ENCODE assay signal across 14 cellular contexts in the genomic region with DNA sequence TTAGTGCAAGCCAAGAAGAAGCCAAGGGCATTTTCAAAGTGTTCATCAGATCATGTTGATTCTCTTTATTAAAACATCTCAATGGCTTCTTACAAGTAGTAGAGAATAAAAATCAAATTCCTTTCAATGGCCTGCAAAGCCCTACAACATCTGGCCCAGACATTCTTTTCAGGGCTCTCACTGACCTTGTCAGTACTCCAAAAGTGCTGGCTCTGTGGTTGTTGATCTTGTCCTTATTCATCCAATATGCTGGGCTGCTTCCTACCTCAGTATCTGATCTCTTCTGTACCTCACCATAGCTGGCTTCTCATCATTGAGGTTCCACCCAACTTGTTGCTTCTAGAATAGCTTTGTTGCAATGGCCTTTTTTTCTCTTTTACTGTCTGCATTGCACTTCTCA.
DNase-seq lines count a peak whose midpoint lies in the region; ATAC-seq, FAIRE-seq and TF ChIP-seq lines count a peak whose summit lies in the region.
"Had no signal": no experiment of that assay in that cellular context is flagged by ENCODE, and none has a peak within 500 bp of the region (broad histone marks: within the 10 kb centered on the region; RNA-seq: fewer than 3 reads in every experiment).

No MANE protein-coding gene starts in this region.

- no peak overlapping the region for H3K4me2 ChIP-seq in trophoblast cell (ENCODE audit: low read length)

- no peak overlapping the region for H2AK5ac ChIP-seq in trophoblast cell (ENCODE audit: low read length)

- H3K14ac ChIP-seq in trophoblast cell (ENCODE audit: low read length): no peak overlapping the region

- H3K79me2 ChIP-seq in trophoblast cell (ENCODE audit: control insufficient read depth, insufficient read depth, low read length, poor library complexity): no peaks in the 10 kb centered on the region

- no peak overlapping the region for H3K9ac ChIP-seq in trophoblast cell (ENCODE audit: low read length)

- ATAC-seq in HG02981 (IDR thresholded peaks at IDR 0.05; ENCODE audit: unreplicated experiment): no peak

- no peak overlapping the region for H2AFZ ChIP-seq in trophoblast cell (ENCODE audit: insufficient read depth, low read length, poor library complexity)

- H3K9me3 Mint-ChIP-seq in HFFc6: no peaks in the 10 kb centered on the region

- H3K4me3 ChIP-seq in AG10803 (ENCODE audit: low read length) (no peak overlapping the region), BE2C (ENCODE audit: low read depth, low read length) (no peak overlapping the region), trophoblast cell (ENCODE audit: low read depth, low read length) (no peak overlapping the region)
- H3K4me3 ChIP-seq: Peyer's patch had no signal

- no peak overlapping the region for H2BK120ac ChIP-seq in trophoblast cell (ENCODE audit: insufficient read depth, low read length, poor library complexity)

- no peak overlapping the region for H3K27ac Mint-ChIP-seq in HFFc6

- H3K18ac ChIP-seq in trophoblast cell (ENCODE audit: low read length): no peak overlapping the region

- H3K4me1 ChIP-seq in BE2C (no peaks in the 10 kb centered on the region), trophoblast cell (ENCODE audit: control insufficient read depth in 1 of 2, insufficient read depth in 2 of 2, low read length in 2 of 2) (no peaks in the 10 kb centered on the region)
- H3K4me1 ChIP-seq: Peyer's patch had no signal

- H3K36me3 Mint-ChIP-seq in HFFc6 (ENCODE audit: low read depth): peaks cover 16% of the 10 kb centered on the region

- TF ChIP-seq CTCF in AG10803 (conservative IDR thresholded peaks at IDR 0.05; ENCODE audit: low read length): no peak
- no peak for TF ChIP-seq CTCF in HFFc6 (IDR thresholded peaks at IDR 0.05)
- TF ChIP-seq CTCF in BE2C (IDR thresholded peaks at IDR 0.05; ENCODE audit: low read depth, low read length): no peak

- DNase-seq in AG10803 (ENCODE audit: low read depth): peak; percentile 8
- DNase-seq in HFFc6: peak; percentile 33
- DNase-seq in myocyte (ENCODE audit: low read depth): peak; percentile 9
- no peak for DNase-seq in BE2C
- no peak for DNase-seq in DMS 273 treated with DMSO at 0.1 percent for 48 hours (lab: John Stamatoyannopoulos, UW)
- DNase-seq in trophoblast cell: no peak
- DNase-seq: NCI-H1436, NCI-H2081, NCI-H510A treated with DMSO at 0.1 percent for 48 hours, Peyer's patch, SHP77 had no signal

- no peak overlapping the region for H2BK5ac ChIP-seq in trophoblast cell (ENCODE audit: low read depth, low read length, poor library complexity)

- H3K79me1 ChIP-seq in trophoblast cell (ENCODE audit: low read length): no peaks in the 10 kb centered on the region

- peaks cover 1% of the 10 kb centered on the region for H3K27me3 Mint-ChIP-seq in HFFc6 (ENCODE audit: insufficient read depth)

- H3K36me3 ChIP-seq in BE2C (no peaks in the 10 kb centered on the region), trophoblast cell (ENCODE audit: control insufficient read depth in 1 of 2, insufficient read depth in 2 of 2, low read length in 2 of 2) (no peaks in the 10 kb centered on the region)
- H3K36me3 ChIP-seq: Peyer's patch had no signal

- no peak overlapping the region for H4K91ac ChIP-seq in trophoblast cell (ENCODE audit: low read depth, low read length)

- no peak overlapping the region for H3K4ac ChIP-seq in trophoblast cell (ENCODE audit: low read depth, low read length)

- peak; percentile 64 for FAIRE-seq in endometrium (lab: Jason Lieb, UNC)
- FAIRE-seq: GM12892 had no signal

- no peak overlapping the region for H3K23ac ChIP-seq in trophoblast cell (ENCODE audit: low read length)

- H3K27me3 ChIP-seq in BE2C (no peaks in the 10 kb centered on the region; the same call in 1 of the 2 replicates), trophoblast cell (ENCODE audit: insufficient read depth, low read length) (no peaks in the 10 kb centered on the region)
- H3K27me3 ChIP-seq: Peyer's patch had no signal

- no peak overlapping the region for H2BK12ac ChIP-seq in trophoblast cell (ENCODE audit: low read length)

- no peak overlapping the region for H3K27ac ChIP-seq in trophoblast cell (ENCODE audit: low read depth, low read length)
- H3K27ac ChIP-seq: Peyer's patch had no signal

- no peak overlapping the region for H4K12ac ChIP-seq in trophoblast cell (ENCODE audit: low read depth, low read length)

- H3K9me3 ChIP-seq in BE2C: no peaks in the 10 kb centered on the region
- H3K9me3 ChIP-seq in trophoblast cell (ENCODE audit: insufficient read depth, low read depth, low read length): peaks cover 2% of the 10 kb centered on the region
- H3K9me3 ChIP-seq: Peyer's patch had no signal

- H3K4me3 Mint-ChIP-seq in HFFc6: no peak overlapping the region

- H3K4me1 Mint-ChIP-seq in HFFc6 (ENCODE audit: low read depth): peaks cover 34% of the 10 kb centered on the region

- no peak overlapping the region for H4K8ac ChIP-seq in trophoblast cell (ENCODE audit: low read depth, low read length)

Comparison
In these comparisons a context has a peak if more than half of its experiments do, and no peak if none do; other contexts are left out.
1. DNase-seq: peak in AG10803 (single experiment), HFFc6 (single experiment) and myocyte (single experiment); none in BE2C (single experiment), DMS 273 treated with DMSO at 0.1 percent for 48 hours (single experiment) and trophoblast cell (0 of 2).